Comparison of ENCODE assay signal across 35 cellular contexts in the genomic region with DNA sequence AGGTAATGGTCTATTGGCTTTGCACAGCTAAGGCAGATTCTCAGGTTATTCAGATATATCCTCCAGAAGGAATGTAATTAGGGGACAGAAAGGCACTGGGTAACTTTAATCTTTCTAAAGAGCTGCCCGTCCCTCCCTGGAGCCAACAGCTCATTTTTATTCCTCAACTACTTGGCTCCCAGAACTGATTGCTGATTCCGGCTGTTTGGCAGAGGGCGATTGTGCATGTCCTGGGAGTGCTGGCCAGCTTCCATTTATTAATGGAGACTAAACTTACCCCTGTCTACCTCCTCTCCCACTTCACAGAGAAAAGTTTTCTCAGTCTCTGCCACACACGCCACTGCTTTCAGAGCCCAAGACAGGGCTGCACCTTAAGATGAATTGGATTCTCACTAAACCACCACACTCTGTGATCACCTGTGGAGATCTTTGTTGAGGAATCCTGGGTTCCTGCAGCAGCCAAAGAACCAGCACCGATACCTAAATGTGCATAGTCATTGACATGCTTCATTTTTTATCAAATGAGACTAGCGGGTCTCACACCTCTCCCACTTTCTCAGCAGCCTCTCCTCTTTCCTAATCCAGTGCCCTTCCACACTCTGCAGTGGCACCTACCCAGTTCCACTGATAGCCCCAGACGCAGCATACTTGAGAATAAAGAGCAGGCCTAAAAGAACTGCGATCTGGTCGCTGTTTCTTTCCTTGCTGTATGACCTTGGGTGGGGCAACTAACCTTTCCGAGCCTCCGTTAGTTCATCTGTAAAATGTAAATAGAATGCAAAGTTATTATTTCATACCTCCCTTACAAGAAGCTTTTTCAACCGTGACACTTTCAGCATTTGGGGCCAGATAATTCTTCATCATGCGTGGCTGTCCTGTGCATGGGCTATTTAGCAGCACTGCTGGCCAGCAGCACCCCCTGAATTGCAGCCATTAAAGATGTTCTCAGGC.
"Had no signal": no experiment of that assay in that cellular context is flagged by ENCODE, and none has a peak within 500 bp of the region (broad histone marks: within the 10 kb centered on the region; RNA-seq: fewer than 3 reads in every experiment).

No MANE protein-coding gene starts in this region.

- ATAC-seq: activated T-cell treated with anti-CD3 and anti-CD28 coated beads, Interleukin-2, amount 50 U/mL, for 72 hours; activated T-helper 17 cell treated with anti-CD3 and anti-CD28 coated beads, Interleukin-2, amount 50 U/mL, for 72 hours had no signal

- H3K27me3 ChIP-seq: ascending aorta, cardiac muscle cell, MG63 had no signal

- H3K27me3 Mint-ChIP-seq: activated B cell treated with CpG ODN at 0.5 μM for 24 hours; activated CD4-positive, alpha-beta memory T cell treated with anti-CD3 and anti-CD28 coated beads for 36 hours; activated naive CD4-positive, alpha-beta T cell treated with anti-CD3 and anti-CD28 coated beads, Interleukin-2, amount 50 U/mL, for 24 hours; activated naive CD8-positive, alpha-beta T cell treated with anti-CD3 and anti-CD28 coated beads, Interleukin-2, amount 10 ng/mL, durations not matched to agents 7 days and 5 days; central memory CD8-positive, alpha-beta T cell had no signal

- H3K9me3 ChIP-seq: ascending aorta, MG63 had no signal

- H3K36me3 Mint-ChIP-seq: activated CD4-positive, alpha-beta memory T cell treated with anti-CD3 and anti-CD28 coated beads for 36 hours; activated naive CD4-positive, alpha-beta T cell treated with anti-CD3 and anti-CD28 coated beads, Interleukin-2, amount 50 U/mL, for 24 hours; activated naive CD8-positive, alpha-beta T cell treated with anti-CD3 and anti-CD28 coated beads, Interleukin-2, amount 10 ng/mL, durations not matched to agents 7 days and 5 days had no signal

- H3K4me1 Mint-ChIP-seq: activated B cell treated with CpG ODN at 0.5 μM for 24 hours; activated naive CD4-positive, alpha-beta T cell treated with anti-CD3 and anti-CD28 coated beads, Interleukin-2, amount 50 U/mL, for 24 hours; activated naive CD8-positive, alpha-beta T cell treated with anti-CD3 and anti-CD28 coated beads, Interleukin-2, amount 10 ng/mL, durations not matched to agents 7 days and 5 days; activated T-helper 17 cell treated with anti-CD3 and anti-CD28 coated beads, Interleukin-2, amount 50 U/mL, for 72 hours; central memory CD8-positive, alpha-beta T cell had no signal

- H3K4me3 Mint-ChIP-seq: activated B cell treated with CpG ODN at 0.5 μM for 24 hours; activated CD4-positive, alpha-beta memory T cell treated with anti-CD3 and anti-CD28 coated beads for 36 hours; activated naive CD4-positive, alpha-beta T cell treated with anti-CD3 and anti-CD28 coated beads, Interleukin-2, amount 50 U/mL, for 24 hours; activated naive CD8-positive, alpha-beta T cell treated with anti-CD3 and anti-CD28 coated beads, Interleukin-2, amount 10 ng/mL, durations not matched to agents 7 days and 5 days; activated T-cell treated with anti-CD3 and anti-CD28 coated beads, Interleukin-2, amount 50 U/mL, for 72 hours; activated T-helper 17 cell treated with anti-CD3 and anti-CD28 coated beads, Interleukin-2, amount 50 U/mL, for 72 hours; central memory CD8-positive, alpha-beta T cell had no signal

- H3K27ac ChIP-seq: ascending aorta, cardiac muscle cell, PC-9, VCaP had no signal

- DNase-seq: activated B cell treated with CpG ODN at 0.5 μM for 24 hours; activated CD4-positive, alpha-beta memory T cell treated with anti-CD3 and anti-CD28 coated beads for 36 hours; activated CD4-positive, alpha-beta T cell treated with anti-CD3 and anti-CD28 coated beads for 4 hours; activated CD4-positive, alpha-beta T cell treated with anti-CD3 and anti-CD28 coated beads, Interleukin-2, amount 50 U/mL, for 1 hour; activated CD4-positive, CD25-positive, alpha-beta regulatory T cell treated with anti-CD3 and anti-CD28 coated beads, Interleukin-2, amount 50 U/mL, for 72 hours; activated effector memory CD4-positive, alpha-beta T cell treated with anti-CD3 and anti-CD28 coated beads, Interleukin-2, amount 50 U/mL, for 16 hours; activated naive CD4-positive, alpha-beta T cell; activated naive CD8-positive, alpha-beta T cell treated with anti-CD3 and anti-CD28 coated beads, Interleukin-2, amount 10 ng/mL, durations not matched to agents 7 days and 5 days; activated T-cell treated with anti-CD3 and anti-CD28 coated beads, Interleukin-2, amount 50 U/mL, for 1 hour; activated T-cell treated with anti-CD3 and anti-CD28 coated beads, Interleukin-2, amount 50 U/mL, for 72 hours; amygdala; Kasumi-1; KG1; MG63; NCI-H1092; NCI-H1436 treated with DMSO at 0.1 percent for 48 hours; NCI-H1694 treated with DMSO at 0.1 percent for 48 hours; NCI-H2029; NCI-H446; NCI-H510A treated with DMSO at 0.1 percent for 48 hours; NCI-H69; NCI-H82; NK-92 treated with Interleukin-12 subunit alpha and Interleukin-12 subunit beta, amount 100 ng/mL, for 24 hours; PC-9; Right ventricle myocardium superior; SW 1271; T-helper 1 cell; T-helper 2 cell; T-helper 9 cell had no signal

- H3K9me3 Mint-ChIP-seq: activated naive CD4-positive, alpha-beta T cell treated with anti-CD3 and anti-CD28 coated beads, Interleukin-2, amount 50 U/mL, for 24 hours; activated naive CD8-positive, alpha-beta T cell treated with anti-CD3 and anti-CD28 coated beads, Interleukin-2, amount 10 ng/mL, durations not matched to agents 7 days and 5 days; activated T-cell treated with anti-CD3 and anti-CD28 coated beads, Interleukin-2, amount 50 U/mL, for 72 hours had no signal

- H3K27ac Mint-ChIP-seq: activated B cell treated with CpG ODN at 0.5 μM for 24 hours; activated CD4-positive, alpha-beta memory T cell treated with anti-CD3 and anti-CD28 coated beads for 36 hours; activated naive CD8-positive, alpha-beta T cell treated with anti-CD3 and anti-CD28 coated beads, Interleukin-2, amount 10 ng/mL, durations not matched to agents 7 days and 5 days; activated T-cell treated with anti-CD3 and anti-CD28 coated beads, Interleukin-2, amount 50 U/mL, for 72 hours; activated T-helper 17 cell treated with anti-CD3 and anti-CD28 coated beads, Interleukin-2, amount 50 U/mL, for 72 hours had no signal
